ENCODE assay signal across 16 cellular contexts in genomic region chrX:19879742-19880378, GRCh38. TPM values are rescaled to one million over a fixed set of nuclear protein-coding genes. Genes with fewer than 3 reads are reported as not detected.
DNase-seq lines count a peak whose midpoint lies in the region; ATAC-seq and TF ChIP-seq lines count a peak whose summit lies in the region.
"Had no signal": no experiment of that assay in that cellular context is flagged by ENCODE, and none has a peak within 500 bp of the region (broad histone marks: within the 10 kb centered on the region; RNA-seq: fewer than 3 reads in every experiment).

No MANE protein-coding gene starts in this region.

- ATAC-seq in GM21447 (IDR thresholded peaks at IDR 0.05; ENCODE audit: unreplicated experiment), result no peak
- ATAC-seq: gastroesophageal sphincter; HCT116; sciatic nerve; SK-N-SH treated with all-trans-retinoic acid at 6 μM for 48 hours; stimulated activated effector memory CD8-positive, alpha-beta T cell treated with anti-CD3 and anti-CD28 coated beads, Interleukin-12 subunit alpha, Interleukin-12 subunit beta, amount 100 ng/mL, for 72 hours had no signal

- peaks cover 65% of the 10 kb centered on the region for H3K4me1 Mint-ChIP-seq in activated CD4-positive, alpha-beta T cell treated with anti-CD3 and anti-CD28 coated beads, Interleukin-2, amount 10 ng/mL, durations not matched to agents 7 days and 5 days
- H3K4me1 Mint-ChIP-seq in chondrocyte (ENCODE audit: low read depth), result peaks cover 23% of the 10 kb centered on the region
- H3K4me1 Mint-ChIP-seq in stimulated activated naive CD8-positive, alpha-beta T cell treated with anti-CD3 and anti-CD28 coated beads, Interleukin-15, Interleukin-2, amounts not matched to agents 100 ng/mL and 50 ng/mL, for 24 hours (ENCODE audit: low read depth), result peaks cover 86% of the 10 kb centered on the region

- no peak overlapping the region for H3K27ac Mint-ChIP-seq in activated CD4-positive, alpha-beta T cell treated with anti-CD3 and anti-CD28 coated beads, Interleukin-2, amount 10 ng/mL, durations not matched to agents 7 days and 5 days
- H3K27ac Mint-ChIP-seq in chondrocyte (ENCODE audit: unreplicated experiment), result no peak overlapping the region
- H3K27ac Mint-ChIP-seq in stimulated activated naive CD8-positive, alpha-beta T cell treated with anti-CD3 and anti-CD28 coated beads, Interleukin-15, Interleukin-2, amounts not matched to agents 100 ng/mL and 50 ng/mL, for 24 hours, result peak overlapping the region; percentile 36
- H3K27ac Mint-ChIP-seq: stimulated activated effector memory CD8-positive, alpha-beta T cell treated with anti-CD3 and anti-CD28 coated beads, Interleukin-12 subunit alpha, Interleukin-12 subunit beta, amount 100 ng/mL, for 72 hours had no signal

- TF ChIP-seq CTCF in chondrocyte (IDR thresholded peaks at IDR 0.05), result peak; percentile 18

- no peaks in the 10 kb centered on the region for H3K27me3 Mint-ChIP-seq in activated CD4-positive, alpha-beta T cell treated with anti-CD3 and anti-CD28 coated beads, Interleukin-2, amount 10 ng/mL, durations not matched to agents 7 days and 5 days
- no peaks in the 10 kb centered on the region for H3K27me3 Mint-ChIP-seq in chondrocyte (ENCODE audit: low read depth)
- no peaks in the 10 kb centered on the region for H3K27me3 Mint-ChIP-seq in stimulated activated naive CD8-positive, alpha-beta T cell treated with anti-CD3 and anti-CD28 coated beads, Interleukin-15, Interleukin-2, amounts not matched to agents 100 ng/mL and 50 ng/mL, for 24 hours

- CTCF ChIA-PET in activated CD4-positive, alpha-beta T cell treated with anti-CD3 and anti-CD28 coated beads, Interleukin-2, amount 10 ng/mL, durations not matched to agents 7 days and 5 days (lab: Charles Lee), result no interaction called here

- no peaks in the 10 kb centered on the region for H3K9me3 Mint-ChIP-seq in activated CD4-positive, alpha-beta T cell treated with anti-CD3 and anti-CD28 coated beads, Interleukin-2, amount 10 ng/mL, durations not matched to agents 7 days and 5 days
- H3K9me3 Mint-ChIP-seq in chondrocyte (ENCODE audit: low read depth), result peaks cover 11% of the 10 kb centered on the region
- H3K9me3 Mint-ChIP-seq in stimulated activated naive CD8-positive, alpha-beta T cell treated with anti-CD3 and anti-CD28 coated beads, Interleukin-15, Interleukin-2, amounts not matched to agents 100 ng/mL and 50 ng/mL, for 24 hours, result no peaks in the 10 kb centered on the region
- H3K9me3 Mint-ChIP-seq: stimulated activated effector memory CD8-positive, alpha-beta T cell treated with anti-CD3 and anti-CD28 coated beads, Interleukin-12 subunit alpha, Interleukin-12 subunit beta, amount 100 ng/mL, for 72 hours had no signal

- H3K36me3 Mint-ChIP-seq in activated CD4-positive, alpha-beta T cell treated with anti-CD3 and anti-CD28 coated beads, Interleukin-2, amount 10 ng/mL, durations not matched to agents 7 days and 5 days (ENCODE audit: low read depth), result peaks cover 36% of the 10 kb centered on the region
- H3K36me3 Mint-ChIP-seq in chondrocyte (ENCODE audit: low read depth), result no peaks in the 10 kb centered on the region
- H3K36me3 Mint-ChIP-seq in stimulated activated naive CD8-positive, alpha-beta T cell treated with anti-CD3 and anti-CD28 coated beads, Interleukin-15, Interleukin-2, amounts not matched to agents 100 ng/mL and 50 ng/mL, for 24 hours (ENCODE audit: low read depth), result peaks cover 20% of the 10 kb centered on the region
- H3K36me3 Mint-ChIP-seq: stimulated activated effector memory CD8-positive, alpha-beta T cell treated with anti-CD3 and anti-CD28 coated beads, Interleukin-12 subunit alpha, Interleukin-12 subunit beta, amount 100 ng/mL, for 72 hours had no signal

- DNase-seq in activated CD4-positive, alpha-beta T cell treated with anti-CD3 and anti-CD28 coated beads for 48 hours, result peak; percentile 9
- DNase-seq in activated CD4-positive, alpha-beta T cell treated with anti-CD3 and anti-CD28 coated beads, Interleukin-2, amount 10 ng/mL, durations not matched to agents 7 days and 5 days, result no peak
- peak; percentile 22 for DNase-seq in NCI-H2171 (lab: John Stamatoyannopoulos, UW)
- no peak for DNase-seq in chondrocyte (ENCODE audit: low spot score)
- no peak for DNase-seq in activated effector memory CD4-positive, alpha-beta T cell treated with anti-CD3 and anti-CD28 coated beads, Interleukin-2, amount 50 U/mL, for 16 hours
- no peak for DNase-seq in RPMI8226
- DNase-seq: activated CD8-positive, alpha-beta memory T cell treated with anti-CD3 and anti-CD28 coated beads, Interleukin-2, amount 50 U/mL, for 48 hours; stimulated activated CD4-positive, alpha-beta T cell treated with anti-CD3 and anti-CD28 coated beads, Interleukin-4, amount 100 ng/mL, for 4 hours; uterus had no signal

- POLR2A ChIA-PET in activated CD4-positive, alpha-beta T cell treated with anti-CD3 and anti-CD28 coated beads, Interleukin-2, amount 10 ng/mL, durations not matched to agents 7 days and 5 days (lab: Charles Lee), result no interaction called here

- no peak overlapping the region for H3K4me3 Mint-ChIP-seq in activated CD4-positive, alpha-beta T cell treated with anti-CD3 and anti-CD28 coated beads, Interleukin-2, amount 10 ng/mL, durations not matched to agents 7 days and 5 days
- no peak overlapping the region for H3K4me3 Mint-ChIP-seq in chondrocyte (ENCODE audit: unreplicated experiment)
- peak overlapping the region; percentile 30 for H3K4me3 Mint-ChIP-seq in stimulated activated naive CD8-positive, alpha-beta T cell treated with anti-CD3 and anti-CD28 coated beads, Interleukin-15, Interleukin-2, amounts not matched to agents 100 ng/mL and 50 ng/mL, for 24 hours
- H3K4me3 Mint-ChIP-seq: stimulated activated effector memory CD8-positive, alpha-beta T cell treated with anti-CD3 and anti-CD28 coated beads, Interleukin-12 subunit alpha, Interleukin-12 subunit beta, amount 100 ng/mL, for 72 hours had no signal

RNA-seq across cellular contexts. Expression of gene SH3KBP1, which starts 7.5 kb away (rescaled TPM):
- 100 to 1,000 TPM in 1 of 2 experiments, 10 to 100 TPM in 1; 95.6 to 103 TPM for total RNA-seq in activated CD4-positive, alpha-beta T cell treated with anti-CD3 and anti-CD28 coated beads, Interleukin-2, amount 10 ng/mL, durations not matched to agents 7 days and 5 days
- 37.6 to 63.2 TPM (median 58.8 TPM) in 3 replicates for total RNA-seq in chondrocyte

Comparison
In these comparisons a context has a peak if more than half of its experiments do, and no peak if none do; other contexts are left out.
1. DNase-seq: peak in activated CD4-positive, alpha-beta T cell treated with anti-CD3 and anti-CD28 coated beads for 48 hours (single experiment) and NCI-H2171 (single experiment); none in activated CD4-positive, alpha-beta T cell treated with anti-CD3 and anti-CD28 coated beads, Interleukin-2, amount 10 ng/mL, durations not matched to agents 7 days and 5 days (single experiment), chondrocyte (single experiment), activated effector memory CD4-positive, alpha-beta T cell treated with anti-CD3 and anti-CD28 coated beads, Interleukin-2, amount 50 U/mL, for 16 hours (single experiment) and RPMI8226 (single experiment).